In the genomic region with DNA sequence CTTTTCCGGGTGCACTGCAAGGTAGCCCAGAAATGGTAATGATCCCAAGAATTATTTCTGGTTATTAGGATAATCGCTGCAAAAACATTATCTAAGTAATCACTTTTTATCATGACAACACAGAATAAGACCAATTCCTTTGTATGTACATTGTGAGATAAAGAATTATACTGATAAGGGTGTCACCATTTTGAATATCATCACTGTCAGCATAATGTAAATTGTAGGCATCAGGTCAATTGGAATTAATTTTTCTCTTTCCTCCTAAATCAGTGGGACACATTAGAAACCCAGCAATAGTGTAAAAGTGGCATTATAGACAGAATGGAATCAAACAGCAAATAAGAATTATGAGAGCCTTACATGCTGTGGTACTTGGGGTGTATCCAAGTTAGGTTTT, we compare ENCODE assay signal across 27 cellular contexts.
"Had no signal": no experiment of that assay in that cellular context is flagged by ENCODE, and none has a peak within 500 bp of the region (broad histone marks: within the 10 kb centered on the region; RNA-seq: fewer than 3 reads in every experiment).

No MANE protein-coding gene starts in this region.

- H3K4me1 ChIP-seq: colonic mucosa, esophagus muscularis mucosa, esophagus squamous epithelium, foreskin keratinocyte, gastrocnemius medialis, gastroesophageal sphincter, heart right ventricle had no signal

- H3K9me3 ChIP-seq: colonic mucosa, esophagus muscularis mucosa, esophagus squamous epithelium, gastrocnemius medialis, gastroesophageal sphincter, heart left ventricle, heart right ventricle had no signal

- H3K27ac ChIP-seq: colonic mucosa, coronary artery, dorsolateral prefrontal cortex, epithelial cell of prostate, esophagus muscularis mucosa, esophagus squamous epithelium, foreskin keratinocyte, gastrocnemius medialis, gastroesophageal sphincter, heart left ventricle, heart right ventricle had no signal

- H3K4me3 ChIP-seq: colonic mucosa, coronary artery, dorsolateral prefrontal cortex, esophagus muscularis mucosa, esophagus squamous epithelium, gastrocnemius medialis, gastroesophageal sphincter, heart left ventricle, heart right ventricle had no signal

- ATAC-seq: effector memory CD8-positive, alpha-beta T cell; esophagus mucosa; foreskin keratinocyte; gastrocnemius medialis; gastroesophageal sphincter; heart left ventricle; heart right ventricle had no signal

- FAIRE-seq: colon, endometrium, endothelial cell of umbilical vein, frontal cortex had no signal

- DNase-seq: colonic mucosa; cortex of kidney; dermis blood vessel endothelial cell; dorsolateral prefrontal cortex; effector CD4-positive, alpha-beta T cell; effector CD8-positive, alpha-beta T cell; effector memory CD4-positive, alpha-beta T cell; effector memory CD8-positive, alpha-beta T cell; endodermal cell; esophagus squamous epithelium; foreskin fibroblast; foreskin keratinocyte; foreskin melanocyte; gastrocnemius medialis; glutamatergic neuron; head of caudate nucleus; heart left ventricle; heart right ventricle had no signal

- H3K36me3 ChIP-seq: colonic mucosa, esophagus muscularis mucosa, gastrocnemius medialis, gastroesophageal sphincter, heart right ventricle had no signal

- H3K27me3 ChIP-seq: colonic mucosa, dorsolateral prefrontal cortex, esophagus muscularis mucosa, esophagus squamous epithelium, foreskin keratinocyte, gastrocnemius medialis, gastroesophageal sphincter, heart left ventricle, heart right ventricle had no signal
